23 cellular contexts compared by ENCODE assay signal in genomic region chr1:78088015-78088414, GRCh38. TPM values are rescaled to one million over a fixed set of nuclear protein-coding genes. Genes with fewer than 3 reads are reported as not detected.
DNase-seq lines count a peak whose midpoint lies in the region; ATAC-seq and TF ChIP-seq lines count a peak whose summit lies in the region.
"Had no signal": no experiment of that assay in that cellular context is flagged by ENCODE, and none has a peak within 500 bp of the region (broad histone marks: within the 10 kb centered on the region; RNA-seq: fewer than 3 reads in every experiment).

No MANE protein-coding gene starts in this region.

- intact Hi-C loops in esophagus muscularis mucosa (cut with DNase I) = no loop called here

- peak; percentile 58 for ATAC-seq in GM18907 (IDR thresholded peaks at IDR 0.05; ENCODE audit: unreplicated experiment)
- peak; percentile 79 for ATAC-seq in HG02759 (IDR thresholded peaks at IDR 0.05; ENCODE audit: unreplicated experiment)
- peak; percentile 63 for ATAC-seq in HG03378 (IDR thresholded peaks at IDR 0.05; ENCODE audit: unreplicated experiment)
- peak; percentile 55 for ATAC-seq in stimulated activated memory B cell treated with anti-CD40 and anti-IgM and Interleukin-4, amounts not matched to agents 10 μg/mL and 1 μg/mL and 100 μg/mL, for 72 hours
- ATAC-seq: activated naive CD4-positive, alpha-beta T cell treated with anti-CD3 and anti-CD28 coated beads, Interleukin-2, amount 50 U/mL, for 72 hours; left ventricle myocardium superior had no signal

- peaks cover 10% of the 10 kb centered on the region for H3K27me3 Mint-ChIP-seq in stimulated activated memory B cell treated with anti-CD40 and anti-IgM and Interleukin-4, amounts not matched to agents 10 μg/mL and 1 μg/mL and 100 μg/mL, for 72 hours

- H3K9me3 Mint-ChIP-seq in stimulated activated memory B cell treated with anti-CD40 and anti-IgM and Interleukin-4, amounts not matched to agents 10 μg/mL and 1 μg/mL and 100 μg/mL, for 72 hours = peaks cover 16% of the 10 kb centered on the region

- WGBS in esophagus muscularis mucosa = 90% methylated on average over 2 of the region's 2 CpGs

- peaks cover 19% of the 10 kb centered on the region for H3K36me3 Mint-ChIP-seq in stimulated activated memory B cell treated with anti-CD40 and anti-IgM and Interleukin-4, amounts not matched to agents 10 μg/mL and 1 μg/mL and 100 μg/mL, for 72 hours
- H3K36me3 Mint-ChIP-seq: stimulated activated effector memory CD8-positive, alpha-beta T cell treated with anti-CD3 and anti-CD28 coated beads, Interleukin-12 subunit alpha, Interleukin-12 subunit beta, amount 100 ng/mL, for 72 hours had no signal

- H3K9me3 ChIP-seq in esophagus muscularis mucosa = peaks cover 0 to 9% (median 7%) of the 10 kb centered on the region in 4 donors
- H3K9me3 ChIP-seq: right lobe of liver, suprapubic skin had no signal

- peaks cover 15% of the 10 kb centered on the region for H3K4me1 Mint-ChIP-seq in stimulated activated memory B cell treated with anti-CD40 and anti-IgM and Interleukin-4, amounts not matched to agents 10 μg/mL and 1 μg/mL and 100 μg/mL, for 72 hours
- H3K4me1 Mint-ChIP-seq: stimulated activated effector memory CD8-positive, alpha-beta T cell treated with anti-CD3 and anti-CD28 coated beads, Interleukin-12 subunit alpha, Interleukin-12 subunit beta, amount 100 ng/mL, for 72 hours had no signal

- H3K27me3 ChIP-seq in esophagus muscularis mucosa = no peaks in the 10 kb centered on the region
- H3K27me3 ChIP-seq: breast epithelium, right lobe of liver, suprapubic skin had no signal

- peaks cover 0 to under 1% (median 0%) of the 10 kb centered on the region in 4 donors for H3K4me1 ChIP-seq in esophagus muscularis mucosa
- H3K4me1 ChIP-seq: BLaER1 treated with 17β-estradiol and CSF1 and Interleukin-3, amounts not matched to agents 10 nM and 100 nM; breast epithelium; suprapubic skin had no signal

- no peak overlapping the region for H3K4me3 Mint-ChIP-seq in stimulated activated memory B cell treated with anti-CD40 and anti-IgM and Interleukin-4, amounts not matched to agents 10 μg/mL and 1 μg/mL and 100 μg/mL, for 72 hours
- H3K4me3 Mint-ChIP-seq: stimulated activated effector memory CD8-positive, alpha-beta T cell treated with anti-CD3 and anti-CD28 coated beads, Interleukin-12 subunit alpha, Interleukin-12 subunit beta, amount 100 ng/mL, for 72 hours had no signal

- no peak overlapping the region for H3K4me3 ChIP-seq in esophagus muscularis mucosa
- H3K4me3 ChIP-seq: BLaER1 treated with 17β-estradiol and CSF1 and Interleukin-3, amounts not matched to agents 10 nM and 100 nM; breast epithelium; right lobe of liver; suprapubic skin had no signal

- no peak overlapping the region for H3K27ac Mint-ChIP-seq in stimulated activated memory B cell treated with anti-CD40 and anti-IgM and Interleukin-4, amounts not matched to agents 10 μg/mL and 1 μg/mL and 100 μg/mL, for 72 hours
- H3K27ac Mint-ChIP-seq: activated naive CD4-positive, alpha-beta T cell treated with anti-CD3 and anti-CD28 coated beads, Interleukin-2, amount 50 U/mL, for 72 hours; stimulated activated effector memory CD8-positive, alpha-beta T cell treated with anti-CD3 and anti-CD28 coated beads, Interleukin-12 subunit alpha, Interleukin-12 subunit beta, amount 100 ng/mL, for 72 hours had no signal

- no peak for DNase-seq in COR-L47 (lab: John Stamatoyannopoulos, UW)
- DNase-seq in DMS79 (lab: John Stamatoyannopoulos, UW) = no peak
- no peak for DNase-seq in esophagus muscularis mucosa (ENCODE audit: extremely low spot score)
- DNase-seq: activated T-cell treated with anti-CD3 and anti-CD28 coated beads for 4 hours; GF-D8; islet precursor cell; left ventricle myocardium superior; NCI-H1105; NCI-H1930; NCI-H69; right lobe of liver; stimulated activated CD4-positive, alpha-beta T cell treated with anti-CD3 and anti-CD28 coated beads, Interleukin-4, amount 100 ng/mL, for 1 hour had no signal

- TF ChIP-seq EP300 in esophagus muscularis mucosa (IDR thresholded peaks at IDR 0.05) = no peak

- TF ChIP-seq POLR2A in esophagus muscularis mucosa (IDR thresholded peaks at IDR 0.05; ENCODE audit: low read depth) = no peak

- no peaks in the 10 kb centered on the region for H3K36me3 ChIP-seq in esophagus muscularis mucosa
- H3K36me3 ChIP-seq: BLaER1 treated with 17β-estradiol and CSF1 and Interleukin-3, amounts not matched to agents 10 nM and 100 nM; breast epithelium; right lobe of liver; suprapubic skin had no signal

- no peak overlapping the region for H3K27ac ChIP-seq in esophagus muscularis mucosa (replicated peaks in 1 of 4)
- H3K27ac ChIP-seq: BLaER1 treated with 17β-estradiol and CSF1 and Interleukin-3, amounts not matched to agents 10 nM and 100 nM; breast epithelium; right lobe of liver; RWPE1; suprapubic skin had no signal

- no peak for TF ChIP-seq CTCF in esophagus muscularis mucosa (IDR thresholded peaks at IDR 0.05)

RNA-seq across cellular contexts. Expression of gene GIPC2, which starts 42.2 kb away (rescaled TPM):
- 1 to 10 TPM; 4.5 to 8.7 (median 6.8) TPM for total RNA-seq in esophagus muscularis mucosa
- total RNA-seq: SK-MEL-5 had no signal
